8 cellular contexts compared by ENCODE assay signal in the genomic region with DNA sequence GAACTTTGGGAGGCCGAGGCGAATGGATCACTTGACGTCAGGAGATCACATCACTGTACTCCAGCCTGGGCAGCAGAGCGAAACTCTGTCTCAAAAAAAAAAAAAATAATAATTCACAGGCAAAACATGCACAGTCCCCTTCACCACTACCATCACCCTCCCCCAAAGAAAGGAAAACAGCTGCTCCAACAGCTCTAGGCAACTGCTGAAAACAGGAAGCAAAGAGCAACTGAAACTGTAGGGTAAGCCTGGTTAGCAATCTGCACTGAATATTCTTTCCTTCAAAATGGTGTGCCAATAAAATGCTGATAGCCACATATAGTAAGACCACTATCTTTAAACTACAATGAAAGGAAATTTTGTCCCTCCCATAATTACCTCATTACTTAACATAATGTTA. TPM values are rescaled to one million over a fixed set of nuclear protein-coding genes. Genes with fewer than 3 reads are reported as not detected.
A peak's percentile ranks its signal among the peaks of the same experiment; 100 is the strongest.
DNase-seq lines count a peak whose midpoint lies in the region; ATAC-seq and TF ChIP-seq lines count a peak whose summit lies in the region.

No MANE protein-coding gene starts in this region.

- POLR2A ChIA-PET in activated CD4-positive, alpha-beta memory T cell treated with anti-CD3 and anti-CD28 coated beads for 36 hours (lab: Charles Lee) = no interaction called here

- no peaks in the 10 kb centered on the region for H3K9me3 Mint-ChIP-seq in activated CD4-positive, alpha-beta memory T cell treated with anti-CD3 and anti-CD28 coated beads for 36 hours

- peak; percentile 73 for ATAC-seq in GM21529 (IDR thresholded peaks at IDR 0.05; ENCODE audit: unreplicated experiment)

- H3K36me3 Mint-ChIP-seq in activated CD4-positive, alpha-beta memory T cell treated with anti-CD3 and anti-CD28 coated beads for 36 hours = peaks cover 8% of the 10 kb centered on the region

- peaks cover 36% of the 10 kb centered on the region for H3K4me1 Mint-ChIP-seq in activated CD4-positive, alpha-beta memory T cell treated with anti-CD3 and anti-CD28 coated beads for 36 hours (ENCODE audit: low read depth)

- no peak overlapping the region for H3K4me3 ChIP-seq in NB4 (ENCODE audit: low read depth, low read length)

- intact Hi-C loops in head of caudate nucleus (cut with DNase I) = no loop called here
- intact Hi-C loops in activated CD4-positive, alpha-beta memory T cell treated with anti-CD3 and anti-CD28 coated beads for 36 hours (cut with micrococcal nuclease) = no loop called here

- CTCF ChIA-PET in activated CD4-positive, alpha-beta memory T cell treated with anti-CD3 and anti-CD28 coated beads for 36 hours (lab: Charles Lee) = no interaction called here

- TF ChIP-seq POLR2A in NB4 (IDR thresholded peaks at IDR 0.05; ENCODE audit: extremely low read depth, insufficient read length) = no peak

- no peaks in the 10 kb centered on the region for H3K27me3 Mint-ChIP-seq in activated CD4-positive, alpha-beta memory T cell treated with anti-CD3 and anti-CD28 coated beads for 36 hours

- no peak for TF ChIP-seq CTCF in NB4 (IDR thresholded peaks at IDR 0.05; ENCODE audit: low read depth, low read length)

- no peak overlapping the region for H3K27ac Mint-ChIP-seq in activated CD4-positive, alpha-beta memory T cell treated with anti-CD3 and anti-CD28 coated beads for 36 hours

- H3K4me3 Mint-ChIP-seq in activated CD4-positive, alpha-beta memory T cell treated with anti-CD3 and anti-CD28 coated beads for 36 hours = no peak overlapping the region

- DNase-seq in CMK (ENCODE audit: low read depth) (peak; percentile 67), NB4 (ENCODE audit: low read depth) (peak; percentile 91), germinal center (ENCODE audit: low spot score) (peak; percentile 60), head of caudate nucleus (no peak), DMS79 (lab: John Stamatoyannopoulos, UW) (no peak), H4 (ENCODE audit: low spot score) (no peak)
- DNase-seq in activated CD4-positive, alpha-beta memory T cell treated with anti-CD3 and anti-CD28 coated beads for 36 hours = no peak

RNA-seq across cellular contexts. Expression of gene NT5C2, which starts 11.8 kb away (rescaled TPM):
- total RNA-seq in activated CD4-positive, alpha-beta memory T cell treated with anti-CD3 and anti-CD28 coated beads for 36 hours = 10 to 100 TPM; 46.6 to 50.1 TPM
- total RNA-seq in H4 (2014; rRNA removed; shearing (Covaris generic)) = 27.3 and 31.6 TPM in 2 replicates

Comparison
In these comparisons a context has a peak if more than half of its experiments do, and no peak if none do; other contexts are left out.
1. DNase-seq: peak in CMK (single experiment), NB4 (single experiment) and germinal center (single experiment); none in head of caudate nucleus (0 of 42), activated CD4-positive, alpha-beta memory T cell treated with anti-CD3 and anti-CD28 coated beads for 36 hours (single experiment), DMS79 (single experiment) and H4 (single experiment).